12 cellular contexts compared by ENCODE assay signal in genomic region chr3:40187945-40188344, GRCh38.
DNase-seq lines count a peak whose midpoint lies in the region; ATAC-seq and TF ChIP-seq lines count a peak whose summit lies in the region.
"Had no signal": no experiment of that assay in that cellular context is flagged by ENCODE, and none has a peak within 500 bp of the region (broad histone marks: within the 10 kb centered on the region; RNA-seq: fewer than 3 reads in every experiment).

No MANE protein-coding gene starts in this region.

- ATAC-seq in GM18498 (IDR thresholded peaks at IDR 0.05; ENCODE audit: unreplicated experiment) = peak; percentile 67
- ATAC-seq in GM19397 (IDR thresholded peaks at IDR 0.05; ENCODE audit: unreplicated experiment) = peak; percentile 77
- peak; percentile 66 for ATAC-seq in HG02870 (IDR thresholded peaks at IDR 0.05; ENCODE audit: unreplicated experiment)
- ATAC-seq in HG03439 (IDR thresholded peaks at IDR 0.05; ENCODE audit: unreplicated experiment) = no peak
- ATAC-seq: gastrocnemius medialis, PC-3 had no signal

- H3K27ac Mint-ChIP-seq in activated naive CD4-positive, alpha-beta T cell treated with anti-CD3 and anti-CD28 coated beads for 36 hours = no peak overlapping the region

- H3K9ac ChIP-seq in Loucy (ENCODE audit: low read depth, low read length, poor library complexity, severe bottlenecking) = peak overlapping the region; percentile 16

- H3K4me3 Mint-ChIP-seq in activated naive CD4-positive, alpha-beta T cell treated with anti-CD3 and anti-CD28 coated beads for 36 hours = no peak overlapping the region

- H3K4me2 ChIP-seq in Loucy (ENCODE audit: low read depth, low read length, poor library complexity, severe bottlenecking) = peak overlapping the region; percentile 43

- peak overlapping the region; percentile 1 for H3K4me3 ChIP-seq in Loucy (ENCODE audit: low read length, poor library complexity, severe bottlenecking)
- no peak overlapping the region for H3K4me3 ChIP-seq in BE2C (ENCODE audit: low read depth, low read length)
- H3K4me3 ChIP-seq: gastrocnemius medialis had no signal

- CTCF ChIA-PET in activated naive CD4-positive, alpha-beta T cell treated with anti-CD3 and anti-CD28 coated beads for 36 hours (lab: Charles Lee) = interaction anchor here (0.7 to 2.7 kb wide), 3 partner anchors 9 to 275 kb away, joined by 3 to 15 read pairs (median 10); no protein-coding TSS in a partner anchor

- no peaks in the 10 kb centered on the region for H3K27me3 ChIP-seq in Loucy (ENCODE audit: insufficient read depth, low read length, poor library complexity, severe bottlenecking)
- no peaks in the 10 kb centered on the region for H3K27me3 ChIP-seq in BE2C
- H3K27me3 ChIP-seq: gastrocnemius medialis had no signal

- H3K27me3 Mint-ChIP-seq in activated naive CD4-positive, alpha-beta T cell treated with anti-CD3 and anti-CD28 coated beads for 36 hours (ENCODE audit: low read depth) = no peaks in the 10 kb centered on the region

- H3K9me3 Mint-ChIP-seq in activated naive CD4-positive, alpha-beta T cell treated with anti-CD3 and anti-CD28 coated beads for 36 hours = no peaks in the 10 kb centered on the region

- H3K4me1 Mint-ChIP-seq in activated naive CD4-positive, alpha-beta T cell treated with anti-CD3 and anti-CD28 coated beads for 36 hours (ENCODE audit: low read depth) = no peaks in the 10 kb centered on the region

- intact Hi-C loops in activated naive CD4-positive, alpha-beta T cell treated with anti-CD3 and anti-CD28 coated beads for 36 hours (cut with micrococcal nuclease) = no loop called here

- no peak for TF ChIP-seq CTCF in Loucy (conservative IDR thresholded peaks at IDR 0.05; ENCODE audit: low read length)
- TF ChIP-seq CTCF in BE2C (IDR thresholded peaks at IDR 0.05; ENCODE audit: low read depth, low read length) = no peak

- no peaks in the 10 kb centered on the region for H3K36me3 ChIP-seq in Loucy (ENCODE audit: insufficient read depth, low read length)
- H3K36me3 ChIP-seq in BE2C = no peaks in the 10 kb centered on the region
- H3K36me3 ChIP-seq: gastrocnemius medialis had no signal

- H3K9me3 ChIP-seq in Loucy (ENCODE audit: insufficient read depth, low read depth, low read length) (no peaks in the 10 kb centered on the region), BE2C (no peaks in the 10 kb centered on the region)
- H3K9me3 ChIP-seq: gastrocnemius medialis had no signal

- H3K9me2 ChIP-seq in Loucy (replicated peaks; ENCODE audit: low read depth, low read length) = no peaks in the 10 kb centered on the region

- H3K79me2 ChIP-seq in Loucy (ENCODE audit: insufficient read depth, low read length) = no peaks in the 10 kb centered on the region

- no peaks in the 10 kb centered on the region for H4K20me1 ChIP-seq in Loucy (ENCODE audit: insufficient read depth, low read length, poor library complexity, severe bottlenecking)

- peak overlapping the region; percentile 86 for H2AFZ ChIP-seq in Loucy (ENCODE audit: low read length)

- no peaks in the 10 kb centered on the region for H3F3A ChIP-seq in Loucy (ENCODE audit: low read depth)

- H3K4me1 ChIP-seq in Loucy (ENCODE audit: insufficient read depth, low read length, poor library complexity, severe bottlenecking) = peaks cover 42% of the 10 kb centered on the region
- no peaks in the 10 kb centered on the region for H3K4me1 ChIP-seq in BE2C

- DNase-seq in effector CD8-positive, alpha-beta T cell (lab: John Stamatoyannopoulos, UW) = no peak
- DNase-seq in BE2C = no peak
- no peak for DNase-seq in activated naive CD4-positive, alpha-beta T cell treated with anti-CD3 and anti-CD28 coated beads for 36 hours
- DNase-seq: activated effector memory CD4-positive, alpha-beta T cell treated with Interleukin-2 at 50 U/mL for 16 hours; gastrocnemius medialis; NCI-H1417; PC-3 had no signal

- no peaks in the 10 kb centered on the region for H3K36me3 Mint-ChIP-seq in activated naive CD4-positive, alpha-beta T cell treated with anti-CD3 and anti-CD28 coated beads for 36 hours (ENCODE audit: low read depth)
